ENCODE assay signal across 8 cellular contexts in genomic region chr12:54988402-54989054, GRCh38. TPM values are rescaled to one million over a fixed set of nuclear protein-coding genes. Genes with fewer than 3 reads are reported as not detected.
A peak's percentile ranks its signal among the peaks of the same experiment; 100 is the strongest.
DNase-seq lines count a peak whose midpoint lies in the region; ATAC-seq and TF ChIP-seq lines count a peak whose summit lies in the region.

No MANE protein-coding gene starts in this region.

- H3K36me3 ChIP-seq in KOPT-K1 (ENCODE audit: insufficient read depth, low read length) (no peaks in the 10 kb centered on the region), adipocyte (ENCODE audit: control insufficient read depth, insufficient read depth, low read length, severe bottlenecking) (no peaks in the 10 kb centered on the region), left lung (no peaks in the 10 kb centered on the region)

- no peaks in the 10 kb centered on the region for H3K4me1 ChIP-seq in adipocyte (ENCODE audit: control insufficient read depth, insufficient read depth, low read length)
- H3K4me1 ChIP-seq in left lung, result peaks cover 0 to 6% of the 10 kb centered on the region in 2 donors

- H3K27me3 ChIP-seq in adipocyte (replicated peaks; ENCODE audit: control insufficient read depth, insufficient read depth, low read length), result peaks cover 40% of the 10 kb centered on the region
- no peaks in the 10 kb centered on the region for H3K27me3 ChIP-seq in left lung

- intact Hi-C loops in left lung (cut with DNase I), result no loop called here

- H3K9ac ChIP-seq in adipocyte (ENCODE audit: low read length), result no peak overlapping the region

- TF ChIP-seq CTCF in left lung (IDR thresholded peaks at IDR 0.05), result no peak

- H3K9me3 ChIP-seq in KOPT-K1 (ENCODE audit: insufficient read depth, low read length, poor library complexity, severe bottlenecking) (no peaks in the 10 kb centered on the region), adipocyte (ENCODE audit: control insufficient read depth, low read length) (no peaks in the 10 kb centered on the region), left lung (no peaks in the 10 kb centered on the region)

- H3K27ac ChIP-seq in KOPT-K1 (ENCODE audit: low read depth, low read length, poor library complexity, severe bottlenecking), result peak overlapping the region; percentile 94
- H3K27ac ChIP-seq in left lung, result no peak overlapping the region

- DNase-seq in EH (ENCODE audit: low read depth) (peak; percentile 37), adipocyte (ENCODE audit: low read depth) (peak; percentile 10), left lung (peak; percentile 51 to 83), SKM-1 (lab: John Stamatoyannopoulos, UW; ENCODE audit: unreplicated experiment) (no peak)

- ATAC-seq in left lung (peak; percentile 40), HG02938 (IDR thresholded peaks at IDR 0.05; ENCODE audit: unreplicated experiment) (no peak), HG03571 (IDR thresholded peaks at IDR 0.05; ENCODE audit: unreplicated experiment) (no peak), GM21381 (IDR thresholded peaks at IDR 0.05; ENCODE audit: unreplicated experiment) (no peak)

- H3K4me3 ChIP-seq in adipocyte (ENCODE audit: low read length) (no peak overlapping the region), left lung (no peak overlapping the region)

RNA-seq across cellular contexts. Expression of gene TESPA1, which starts 4.0 kb away (rescaled TPM):
- 1 to 10 TPM; 1.2 to 3.2 TPM for total RNA-seq in left lung

RNA-seq across cellular contexts. Expression of gene NEUROD4, which starts 31.2 kb away (rescaled TPM):
- not detected for total RNA-seq in left lung
